26 cellular contexts compared by ENCODE assay signal in genomic region chr20:32312718-32313424, GRCh38.
"Had no signal": no experiment of that assay in that cellular context is flagged by ENCODE, and none has a peak within 500 bp of the region (broad histone marks: within the 10 kb centered on the region; RNA-seq: fewer than 3 reads in every experiment).

No MANE protein-coding gene starts in this region.

- H3K4me1 Mint-ChIP-seq: endodermal cell had no signal

- H3K4me3 ChIP-seq: coronary artery, lung, psoas muscle, stomach, thoracic aorta had no signal

- H3K27me3 ChIP-seq: foreskin keratinocyte, stomach had no signal

- DNase-seq: effector CD4-positive, alpha-beta T cell; endodermal cell; erythroblast; foreskin keratinocyte; immature natural killer cell; left ventricle myocardium superior; mesenchymal stem cell; midbrain; naive B cell; occipital lobe; psoas muscle; retina; stimulated activated CD4-positive, alpha-beta T cell treated with anti-CD3 and anti-CD28 coated beads, Interleukin-2, amount 100 ng/mL, for 24 hours; stimulated activated CD4-positive, alpha-beta T cell treated with anti-CD3 and anti-CD28 coated beads, Interleukin-4, amount 100 ng/mL, for 4 hours; stimulated activated naive CD4-positive, alpha-beta T cell; stomach; substantia nigra; trophoblast cell had no signal

- H3K4me1 ChIP-seq: foreskin keratinocyte, psoas muscle, stomach had no signal

- H3K9me3 Mint-ChIP-seq: endodermal cell, immature natural killer cell, naive B cell, nephron had no signal

- FAIRE-seq: endothelial cell of umbilical vein, keratinocyte, urothelium cell line had no signal

- H3K9me3 ChIP-seq: psoas muscle, stomach, thoracic aorta had no signal

- H3K27ac Mint-ChIP-seq: endodermal cell, nephron had no signal

- H3K27ac ChIP-seq: coronary artery, foreskin keratinocyte, psoas muscle, stomach, thoracic aorta had no signal

- H3K4me3 Mint-ChIP-seq: endodermal cell, immature natural killer cell, naive B cell, nephron had no signal

- ATAC-seq: foreskin keratinocyte, left ventricle myocardium superior, psoas muscle, sciatic nerve had no signal
